In the genomic region with DNA sequence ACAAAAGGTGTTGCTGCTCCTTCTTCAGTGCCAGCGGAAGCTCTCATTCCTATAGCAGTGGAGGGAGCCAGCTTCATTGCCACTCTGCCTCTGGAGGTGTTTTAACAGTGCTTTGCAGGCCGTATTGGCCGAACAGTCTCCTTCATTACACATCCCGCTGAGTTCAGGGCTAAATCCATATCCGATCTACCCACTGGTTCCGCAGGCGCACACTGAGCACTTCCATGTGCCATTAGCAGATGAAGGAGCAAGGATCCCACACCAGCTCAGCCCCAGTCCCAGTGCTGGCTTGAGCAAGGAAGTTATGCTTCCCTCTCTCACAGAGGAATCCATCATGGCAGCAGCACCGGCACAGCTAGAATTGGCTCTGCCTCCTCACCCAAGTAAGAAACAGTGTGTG, we compare ENCODE assay signal across 16 cellular contexts.
DNase-seq lines count a peak whose midpoint lies in the region; ATAC-seq and TF ChIP-seq lines count a peak whose summit lies in the region.
"Had no signal": no experiment of that assay in that cellular context is flagged by ENCODE, and none has a peak within 500 bp of the region (broad histone marks: within the 10 kb centered on the region; RNA-seq: fewer than 3 reads in every experiment).

No MANE protein-coding gene starts in this region.

- peak; percentile 22 for DNase-seq in coronary artery (ENCODE audit: low spot score)
- peak; percentile 24 for DNase-seq in endodermal cell
- peak; percentile 75 for DNase-seq in mesenteric fat pad (ENCODE audit: low spot score)
- DNase-seq in upper lobe of right lung = peak; percentile 21
- no peak for DNase-seq in activated CD4-positive, alpha-beta T cell treated with anti-CD3 and anti-CD28 coated beads, Interleukin-2, amount 50 U/mL, for 4 hours
- no peak for DNase-seq in GM20000 (ENCODE audit: low spot score)
- DNase-seq in sigmoid colon = no peak
- DNase-seq in NCI-H82 (lab: John Stamatoyannopoulos, UW) = no peak
- DNase-seq: C1 segment of cervical spinal cord; Caco-2; CD4-positive, alpha-beta memory T cell; DMS153; DND-41; GOT3; HFFc6 had no signal

- TF ChIP-seq POLR2A in sigmoid colon (IDR thresholded peaks at IDR 0.05) = no peak

- peaks cover 7% of the 10 kb centered on the region for H3K27me3 Mint-ChIP-seq in endodermal cell (ENCODE audit: insufficient read depth)

- H3K36me3 ChIP-seq in endodermal cell (ENCODE audit: control insufficient read depth, insufficient read depth, low read length) = no peaks in the 10 kb centered on the region
- H3K36me3 ChIP-seq in upper lobe of right lung = no peaks in the 10 kb centered on the region
- no peaks in the 10 kb centered on the region for H3K36me3 ChIP-seq in sigmoid colon
- H3K36me3 ChIP-seq: HAP-1 had no signal

- H3K4me1 Mint-ChIP-seq in endodermal cell = no peaks in the 10 kb centered on the region
- H3K4me1 Mint-ChIP-seq: CD4-positive, alpha-beta memory T cell had no signal

- TF ChIP-seq CTCF in coronary artery (IDR thresholded peaks at IDR 0.05) (no peak), endodermal cell (conservative IDR thresholded peaks at IDR 0.05) (no peak), upper lobe of right lung (IDR thresholded peaks at IDR 0.05) (no peak), GM20000 (IDR thresholded peaks at IDR 0.05; ENCODE audit: extremely low read depth, missing control alignments) (no peak), sigmoid colon (IDR thresholded peaks at IDR 0.05) (no peak)

- TF ChIP-seq EP300 in sigmoid colon (IDR thresholded peaks at IDR 0.05) = no peak

- WGBS in endodermal cell (ENCODE audit: insufficient coverage in 1 of 2, insufficient read length in 1 of 2), 2 experiments = 96 to 100% methylated on average over 4 to 8 of the region's 8 CpGs
- 89 to 93% methylated on average over 8 of the region's 8 CpGs for WGBS in sigmoid colon, 2 donors

- no peak overlapping the region for H3K9ac ChIP-seq in endodermal cell (ENCODE audit: extremely low read depth, low read length, poor library complexity, severe bottlenecking)

- H3K9me3 ChIP-seq in endodermal cell (ENCODE audit: control insufficient read depth, low read length) (no peaks in the 10 kb centered on the region), upper lobe of right lung (no peaks in the 10 kb centered on the region), sigmoid colon (no peaks in the 10 kb centered on the region)
- H3K9me3 ChIP-seq: Caco-2, HAP-1 had no signal

- H3K4me1 ChIP-seq in endodermal cell (ENCODE audit: control insufficient read depth, insufficient read depth, low read length) = no peaks in the 10 kb centered on the region
- no peaks in the 10 kb centered on the region for H3K4me1 ChIP-seq in upper lobe of right lung
- no peaks in the 10 kb centered on the region for H3K4me1 ChIP-seq in sigmoid colon
- H3K4me1 ChIP-seq: Caco-2, HAP-1 had no signal

- H3K4me3 Mint-ChIP-seq in endodermal cell = no peak overlapping the region
- H3K4me3 Mint-ChIP-seq: CD4-positive, alpha-beta memory T cell; HFFc6 had no signal

- intact Hi-C loops in upper lobe of right lung (cut with DNase I) (no loop called here), sigmoid colon (cut with DNase I) (no loop called here)

- no peaks in the 10 kb centered on the region for H3K9me3 Mint-ChIP-seq in endodermal cell

- no peak overlapping the region for H3K27ac Mint-ChIP-seq in endodermal cell
- H3K27ac Mint-ChIP-seq: CD4-positive, alpha-beta memory T cell; HFFc6 had no signal

- H3K4me3 ChIP-seq in coronary artery (no peak overlapping the region), endodermal cell (ENCODE audit: low read length) (no peak overlapping the region), upper lobe of right lung (no peak overlapping the region), sigmoid colon (no peak overlapping the region)
- H3K4me3 ChIP-seq: HAP-1 had no signal

- no peak for ATAC-seq in upper lobe of right lung

- no peaks in the 10 kb centered on the region for H3K36me3 Mint-ChIP-seq in endodermal cell (ENCODE audit: low read depth)
- H3K36me3 Mint-ChIP-seq: CD4-positive, alpha-beta memory T cell had no signal

- H3K27ac ChIP-seq in coronary artery = no peak overlapping the region
- H3K27ac ChIP-seq in endodermal cell (ENCODE audit: low read depth, low read length) = no peak overlapping the region
- no peak overlapping the region for H3K27ac ChIP-seq in upper lobe of right lung
- no peak overlapping the region for H3K27ac ChIP-seq in sigmoid colon

- H3K27me3 ChIP-seq in endodermal cell (ENCODE audit: control insufficient read depth, insufficient read depth, low read length, poor library complexity, severe bottlenecking) = no peaks in the 10 kb centered on the region
- H3K27me3 ChIP-seq in upper lobe of right lung = no peaks in the 10 kb centered on the region
- peaks cover 0 to 6% (median 0%) of the 10 kb centered on the region in 3 donors for H3K27me3 ChIP-seq in sigmoid colon

Comparison
In these comparisons a context has a peak if more than half of its experiments do, and no peak if none do; other contexts are left out.
1. DNase-seq: peak in coronary artery (single experiment), endodermal cell (single experiment), mesenteric fat pad (single experiment) and upper lobe of right lung (single experiment); none in activated CD4-positive, alpha-beta T cell treated with anti-CD3 and anti-CD28 coated beads, Interleukin-2, amount 50 U/mL, for 4 hours (0 of 2), GM20000 (single experiment), sigmoid colon (single experiment) and NCI-H82 (single experiment).